Comparison of ENCODE assay signal across 2 cellular contexts in the genomic region with DNA sequence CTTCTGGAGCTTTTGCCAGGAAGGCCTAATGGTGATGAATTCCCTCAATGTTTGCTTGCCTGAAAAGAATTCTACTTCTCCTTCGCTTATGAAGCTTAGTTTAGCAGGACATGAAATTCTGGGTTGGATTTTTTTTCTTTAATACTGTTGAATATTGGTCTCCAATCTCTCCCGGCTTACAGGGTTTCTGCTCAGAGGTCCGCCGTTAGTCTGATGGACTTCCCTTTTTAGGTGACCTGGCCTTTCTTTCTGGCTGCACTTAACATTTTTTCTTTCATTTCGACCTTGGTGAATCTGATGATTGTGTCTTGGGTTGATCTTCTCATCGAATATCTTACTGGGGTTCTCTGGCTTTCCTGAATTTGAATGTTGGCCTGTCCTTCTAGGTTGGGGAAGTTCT.
TF ChIP-seq lines count a peak whose summit lies in the region.

No MANE protein-coding gene starts in this region.

TF ChIP-seq in WTC11, 78 proteins besides CTCF, POLR2A, EP300 and RAD21 (continued from another document):
- TF ChIP-seq, protein P1, sequence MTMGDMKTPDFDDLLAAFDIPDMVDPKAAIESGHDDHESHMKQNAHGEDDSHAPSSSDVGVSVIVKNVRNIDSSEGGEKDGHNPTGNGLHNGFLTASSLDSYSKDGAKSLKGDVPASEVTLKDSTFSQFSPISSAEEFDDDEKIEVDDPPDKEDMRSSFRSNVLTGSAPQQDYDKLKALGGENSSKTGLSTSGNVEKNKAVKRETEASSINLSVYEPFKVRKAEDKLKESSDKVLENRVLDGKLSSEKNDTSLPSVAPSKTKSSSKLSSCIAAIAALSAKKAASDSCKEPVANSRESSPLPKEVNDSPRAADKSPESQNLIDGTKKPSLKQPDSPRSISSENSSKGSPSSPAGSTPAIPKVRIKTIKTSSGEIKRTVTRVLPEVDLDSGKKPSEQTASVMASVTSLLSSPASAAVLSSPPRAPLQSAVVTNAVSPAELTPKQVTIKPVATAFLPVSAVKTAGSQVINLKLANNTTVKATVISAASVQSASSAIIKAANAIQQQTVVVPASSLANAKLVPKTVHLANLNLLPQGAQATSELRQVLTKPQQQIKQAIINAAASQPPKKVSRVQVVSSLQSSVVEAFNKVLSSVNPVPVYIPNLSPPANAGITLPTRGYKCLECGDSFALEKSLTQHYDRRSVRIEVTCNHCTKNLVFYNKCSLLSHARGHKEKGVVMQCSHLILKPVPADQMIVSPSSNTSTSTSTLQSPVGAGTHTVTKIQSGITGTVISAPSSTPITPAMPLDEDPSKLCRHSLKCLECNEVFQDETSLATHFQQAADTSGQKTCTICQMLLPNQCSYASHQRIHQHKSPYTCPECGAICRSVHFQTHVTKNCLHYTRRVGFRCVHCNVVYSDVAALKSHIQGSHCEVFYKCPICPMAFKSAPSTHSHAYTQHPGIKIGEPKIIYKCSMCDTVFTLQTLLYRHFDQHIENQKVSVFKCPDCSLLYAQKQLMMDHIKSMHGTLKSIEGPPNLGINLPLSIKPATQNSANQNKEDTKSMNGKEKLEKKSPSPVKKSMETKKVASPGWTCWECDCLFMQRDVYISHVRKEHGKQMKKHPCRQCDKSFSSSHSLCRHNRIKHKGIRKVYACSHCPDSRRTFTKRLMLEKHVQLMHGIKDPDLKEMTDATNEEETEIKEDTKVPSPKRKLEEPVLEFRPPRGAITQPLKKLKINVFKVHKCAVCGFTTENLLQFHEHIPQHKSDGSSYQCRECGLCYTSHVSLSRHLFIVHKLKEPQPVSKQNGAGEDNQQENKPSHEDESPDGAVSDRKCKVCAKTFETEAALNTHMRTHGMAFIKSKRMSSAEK (CRISPR knock-in tag; IDR thresholded peaks at IDR 0.05; ENCODE audit: borderline replicate concordance), result no peak
- no peak for TF ChIP-seq GTF2I (CRISPR knock-in tag; conservative IDR thresholded peaks at IDR 0.05)
- no peak for TF ChIP-seq ZNF232 (CRISPR knock-in tag; IDR thresholded peaks at IDR 0.05)
- no peak for TF ChIP-seq JAZF1 (CRISPR knock-in tag; IDR thresholded peaks at IDR 0.05)
- TF ChIP-seq TEAD1 (CRISPR knock-in tag; IDR thresholded peaks at IDR 0.05), result no peak

TF ChIP-seq in HEK293T, 16 proteins besides CTCF, POLR2A, EP300 and RAD21 (continued from another document):
- TF ChIP-seq SUZ12 (IDR thresholded peaks at IDR 0.05), result no peak
